ENCODE assay signal across 1 cellular context in genomic region chr19:54391589-54392061, GRCh38.
TF ChIP-seq lines count a peak whose summit lies in the region.

No MANE protein-coding gene starts in this region.

TF ChIP-seq in A549, 52 proteins besides CTCF, POLR2A, EP300 and RAD21 (continued from another document):
- TF ChIP-seq ATOH8 (CRISPR knock-in tag; IDR thresholded peaks at IDR 0.05; ENCODE audit: low read depth) (no peak), ZNF302 (CRISPR knock-in tag; IDR thresholded peaks at IDR 0.05) (no peak)
